ENCODE assay signal across 9 cellular contexts in the genomic region with DNA sequence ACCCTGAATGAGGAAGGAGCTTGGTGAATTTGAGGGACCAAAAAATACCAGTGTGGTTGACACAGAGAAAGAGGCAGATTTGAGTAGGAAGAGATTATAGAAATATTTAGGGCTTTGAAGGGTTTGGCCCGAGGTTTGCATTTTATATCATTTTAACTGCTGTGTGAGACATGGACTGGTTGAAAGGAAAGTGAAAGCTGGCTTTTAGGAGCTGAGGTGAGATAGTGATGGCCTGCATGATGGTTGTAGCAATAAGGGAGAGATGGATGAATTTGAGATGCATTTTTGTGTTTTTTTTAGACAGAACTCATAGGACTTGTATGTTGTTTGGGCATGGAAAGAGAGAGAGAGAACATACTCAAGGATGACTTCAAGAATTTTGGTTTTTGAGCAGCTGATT. TPM values are rescaled to one million over a fixed set of nuclear protein-coding genes. Genes with fewer than 3 reads are reported as not detected.
DNase-seq lines count a peak whose midpoint lies in the region; ATAC-seq and TF ChIP-seq lines count a peak whose summit lies in the region.
"Had no signal": no experiment of that assay in that cellular context is flagged by ENCODE, and none has a peak within 500 bp of the region (broad histone marks: within the 10 kb centered on the region; RNA-seq: fewer than 3 reads in every experiment).

No MANE protein-coding gene starts in this region.

- peak overlapping the region; percentile 36 for H3K4me2 ChIP-seq in MM.1S (ENCODE audit: low read depth, low read length)

- H3K9ac ChIP-seq in MM.1S (ENCODE audit: low read length): no peak overlapping the region

- no peaks in the 10 kb centered on the region for H3K9me2 ChIP-seq in MM.1S (replicated peaks; ENCODE audit: insufficient read depth, low read length)

- H3K4me3 ChIP-seq in MM.1S (ENCODE audit: low read length): peak overlapping the region; percentile 0; the same call in 1 of the 2 replicates

- no peak for DNase-seq in activated CD4-positive, alpha-beta T cell treated with anti-CD3 and anti-CD28 coated beads for 36 hours
- no peak for DNase-seq in activated CD4-positive, alpha-beta T cell treated with anti-CD3 and anti-CD28 coated beads for 1 hour
- peak; percentile 42 for DNase-seq in MM.1S
- DNase-seq in progenitor cell of endocrine pancreas (ENCODE audit: low spot score, unreplicated experiment): no peak
- no peak for DNase-seq in NCI-H226
- DNase-seq in dedifferentiated amniotic fluid mesenchymal stem cell (ENCODE audit: extremely low spot score): no peak
- no peak for DNase-seq in type B pancreatic cell (ENCODE audit: extremely low spot score, unreplicated experiment)

- no peaks in the 10 kb centered on the region for H3K4me1 ChIP-seq in MM.1S (ENCODE audit: low read length)

- no peak overlapping the region for H3K4me3 Mint-ChIP-seq in activated CD4-positive, alpha-beta T cell treated with anti-CD3 and anti-CD28 coated beads for 36 hours
- H3K4me3 Mint-ChIP-seq in progenitor cell of endocrine pancreas (ENCODE audit: low read depth) (no peak overlapping the region), type B pancreatic cell (no peak overlapping the region)
- H3K4me3 Mint-ChIP-seq: T-helper 1 cell treated with Interleukin-12 subunit alpha and Interleukin-12 subunit beta and Interleukin-4 antibody, amounts not matched to agents 30 μg/mL and 1 μg/mL, for 36 hours had no signal

- POLR2A ChIA-PET in activated CD4-positive, alpha-beta T cell treated with anti-CD3 and anti-CD28 coated beads for 36 hours (lab: Charles Lee): no interaction called here

- CTCF ChIA-PET in activated CD4-positive, alpha-beta T cell treated with anti-CD3 and anti-CD28 coated beads for 36 hours (lab: Charles Lee): interaction anchor here (0.5 to 1.4 kb wide), 2 partner anchors 11 to 336 kb away, joined by 3 to 7 read pairs; no protein-coding TSS in a partner anchor

- H3K27me3 Mint-ChIP-seq in activated CD4-positive, alpha-beta T cell treated with anti-CD3 and anti-CD28 coated beads for 36 hours: no peaks in the 10 kb centered on the region
- H3K27me3 Mint-ChIP-seq in progenitor cell of endocrine pancreas (no peaks in the 10 kb centered on the region), type B pancreatic cell (no peaks in the 10 kb centered on the region)

- intact Hi-C loops in activated CD4-positive, alpha-beta T cell treated with anti-CD3 and anti-CD28 coated beads for 36 hours (cut with DNase I, micrococcal nuclease): no loop called here

- TF ChIP-seq CTCF in MM.1S (IDR thresholded peaks at IDR 0.05; ENCODE audit: low read length) (no peak), progenitor cell of endocrine pancreas (IDR thresholded peaks at IDR 0.05; ENCODE audit: unreplicated experiment) (no peak), type B pancreatic cell (conservative IDR thresholded peaks at IDR 0.05) (no peak)

- H3K9me3 ChIP-seq in MM.1S (replicated peaks; ENCODE audit: insufficient read depth, low read length): no peaks in the 10 kb centered on the region

- H4K20me1 ChIP-seq in MM.1S (ENCODE audit: insufficient read depth, low read length): no peaks in the 10 kb centered on the region

- no peaks in the 10 kb centered on the region for H3F3A ChIP-seq in MM.1S (ENCODE audit: insufficient read depth, low read length)

- H3K27ac ChIP-seq in MM.1S (ENCODE audit: low read length): no peak overlapping the region

- H3K27ac Mint-ChIP-seq in activated CD4-positive, alpha-beta T cell treated with anti-CD3 and anti-CD28 coated beads for 36 hours: peak overlapping the region; percentile 2
- H3K27ac Mint-ChIP-seq in progenitor cell of endocrine pancreas (peak overlapping the region; percentile 3), type B pancreatic cell (no peak overlapping the region)
- H3K27ac Mint-ChIP-seq: T-helper 1 cell treated with Interleukin-12 subunit alpha and Interleukin-12 subunit beta and Interleukin-4 antibody, amounts not matched to agents 30 μg/mL and 1 μg/mL, for 36 hours had no signal

- H2AFZ ChIP-seq in MM.1S (ENCODE audit: low read length): peak overlapping the region; percentile 59

- no peaks in the 10 kb centered on the region for H3K36me3 ChIP-seq in MM.1S (replicated peaks; ENCODE audit: insufficient read depth, low read length)

- H3K79me2 ChIP-seq in MM.1S (ENCODE audit: low read length): no peaks in the 10 kb centered on the region

- peak; percentile 42 for ATAC-seq in activated CD4-positive, alpha-beta T cell treated with anti-CD3 and anti-CD28 coated beads for 36 hours
- peak; percentile 66 for ATAC-seq in HG02623 (IDR thresholded peaks at IDR 0.05; ENCODE audit: unreplicated experiment)

- peaks cover 4% of the 10 kb centered on the region for H3K9me3 Mint-ChIP-seq in activated CD4-positive, alpha-beta T cell treated with anti-CD3 and anti-CD28 coated beads for 36 hours (ENCODE audit: low read depth)
- H3K9me3 Mint-ChIP-seq in progenitor cell of endocrine pancreas (ENCODE audit: low read depth): peaks cover 9% of the 10 kb centered on the region
- H3K9me3 Mint-ChIP-seq in type B pancreatic cell: no peaks in the 10 kb centered on the region

- H3K4me1 Mint-ChIP-seq in activated CD4-positive, alpha-beta T cell treated with anti-CD3 and anti-CD28 coated beads for 36 hours: peaks cover 6% of the 10 kb centered on the region
- H3K4me1 Mint-ChIP-seq in progenitor cell of endocrine pancreas (ENCODE audit: low read depth) (peaks cover 7% of the 10 kb centered on the region), type B pancreatic cell (ENCODE audit: unreplicated experiment) (peaks cover 10% of the 10 kb centered on the region)

- peaks cover 12% of the 10 kb centered on the region for H3K36me3 Mint-ChIP-seq in activated CD4-positive, alpha-beta T cell treated with anti-CD3 and anti-CD28 coated beads for 36 hours (ENCODE audit: low read depth)
- H3K36me3 Mint-ChIP-seq in progenitor cell of endocrine pancreas (ENCODE audit: insufficient read depth): peaks cover 23% of the 10 kb centered on the region
- peaks cover 22% of the 10 kb centered on the region for H3K36me3 Mint-ChIP-seq in type B pancreatic cell

- no peaks in the 10 kb centered on the region for H3K27me3 ChIP-seq in MM.1S (replicated peaks; ENCODE audit: insufficient read depth, low read length)

RNA-seq across cellular contexts. Expression of a gene that starts 21.7 kb away (rescaled TPM):
- 1 to 10 TPM; 9.3 to 9.9 TPM for total RNA-seq in activated CD4-positive, alpha-beta T cell treated with anti-CD3 and anti-CD28 coated beads for 36 hours
- total RNA-seq in progenitor cell of endocrine pancreas (31.0 and 34.8 TPM in 2 replicates), type B pancreatic cell (ENCODE audit: low replicate concordance) (26.3 and 29.7 TPM in 2 replicates)
